ENCODE assay signal across 30 cellular contexts in genomic region chr5:88740604-88741003, GRCh38.
"Had no signal": no experiment of that assay in that cellular context is flagged by ENCODE, and none has a peak within 500 bp of the region (broad histone marks: within the 10 kb centered on the region; RNA-seq: fewer than 3 reads in every experiment).

No MANE protein-coding gene starts in this region.

- H3K27ac ChIP-seq: ascending aorta, body of pancreas, KMS-11, Peyer's patch, RWPE1, SJCRH30, WERI-Rb-1 had no signal

- H3K9ac ChIP-seq: KMS-11, SK-N-SH had no signal

- ATAC-seq: activated CD4-positive, CD25-positive, alpha-beta regulatory T cell treated with anti-CD3 and anti-CD28 coated beads, Interleukin-2, amount 50 U/mL, for 24 hours; activated naive CD4-positive, alpha-beta T cell treated with anti-CD3 and anti-CD28 coated beads, Interleukin-2, amount 50 U/mL, for 72 hours; activated naive CD8-positive, alpha-beta T cell treated with anti-CD3 and anti-CD28 coated beads, Interleukin-2, amount 50 U/mL, for 24 hours; activated T-cell treated with anti-CD3 and anti-CD28 coated beads, Interleukin-2, amount 50 U/mL, for 4 hours; body of pancreas had no signal

- H3K4me1 ChIP-seq: Peyer's patch, SJCRH30 had no signal

- H3K4me3 Mint-ChIP-seq: activated CD4-positive, alpha-beta memory T cell treated with anti-CD3 and anti-CD28 coated beads for 36 hours; activated naive CD8-positive, alpha-beta T cell treated with anti-CD3 and anti-CD28 coated beads, Interleukin-2, amount 50 U/mL, for 24 hours; activated T-cell treated with anti-CD3 and anti-CD28 coated beads, Interleukin-2, amount 50 U/mL, for 4 hours had no signal

- H3K4me3 ChIP-seq: ascending aorta, body of pancreas, Peyer's patch, SJCRH30 had no signal

- H3K36me3 ChIP-seq: Peyer's patch, WERI-Rb-1 had no signal

- FAIRE-seq: bronchial epithelial cell had no signal

- H3K27me3 ChIP-seq: ascending aorta, body of pancreas, Peyer's patch, SJCRH30 had no signal

- H3K9me3 Mint-ChIP-seq: activated CD4-positive, alpha-beta memory T cell treated with anti-CD3 and anti-CD28 coated beads for 36 hours; activated naive CD4-positive, alpha-beta T cell treated with anti-CD3 and anti-CD28 coated beads, Interleukin-2, amount 50 U/mL, for 72 hours; activated naive CD8-positive, alpha-beta T cell treated with anti-CD3 and anti-CD28 coated beads, Interleukin-2, amount 50 U/mL, for 24 hours; activated T-cell treated with anti-CD3 and anti-CD28 coated beads, Interleukin-2, amount 50 U/mL, for 4 hours had no signal

- H3K9me3 ChIP-seq: ascending aorta, body of pancreas, Peyer's patch, SJCRH30, SK-N-SH had no signal

- H3K9me2 ChIP-seq: SK-N-SH had no signal

- H3K4me2 ChIP-seq: KMS-11, SK-N-SH had no signal

- H3K27ac Mint-ChIP-seq: activated CD4-positive, alpha-beta memory T cell treated with anti-CD3 and anti-CD28 coated beads for 36 hours; activated naive CD4-positive, alpha-beta T cell treated with anti-CD3 and anti-CD28 coated beads, Interleukin-2, amount 50 U/mL, for 72 hours had no signal

- DNase-seq: activated CD4-positive, alpha-beta memory T cell treated with anti-CD3 and anti-CD28 coated beads for 36 hours; activated CD4-positive, alpha-beta T cell treated with anti-CD3 and anti-CD28 coated beads for 48 hours; activated CD8-positive, alpha-beta memory T cell treated with anti-CD3 and anti-CD28 coated beads for 24 hours; activated effector memory CD4-positive, alpha-beta T cell treated with anti-CD3 and anti-CD28 coated beads, Interleukin-2, amount 50 U/mL, for 16 hours; activated naive CD4-positive, alpha-beta T cell treated with Interleukin-2 at 50 U/mL for 16 hours; activated naive CD8-positive, alpha-beta T cell treated with anti-CD3 and anti-CD28 coated beads, Interleukin-2, amount 50 U/mL, for 24 hours; activated T-cell treated with anti-CD3 and anti-CD28 coated beads, Interleukin-2, amount 50 U/mL, for 4 hours; amniotic stem cell; body of pancreas; central memory CD4-positive, alpha-beta T cell; NCI-H1092; NCI-H1417 treated with DMSO at 0.1 percent for 48 hours; NCI-H1694; NCI-H2029; NCI-H2107; NCI-H345; NCI-H510A; NCI-H69; Peyer's patch; Right ventricle myocardium superior; SJCRH30; SK-N-SH; T-helper 1 cell; WERI-Rb-1 had no signal

- H3K36me3 Mint-ChIP-seq: activated CD4-positive, alpha-beta memory T cell treated with anti-CD3 and anti-CD28 coated beads for 36 hours; activated naive CD4-positive, alpha-beta T cell treated with anti-CD3 and anti-CD28 coated beads, Interleukin-2, amount 50 U/mL, for 72 hours had no signal
